9 cellular contexts compared by ENCODE assay signal in the genomic region with DNA sequence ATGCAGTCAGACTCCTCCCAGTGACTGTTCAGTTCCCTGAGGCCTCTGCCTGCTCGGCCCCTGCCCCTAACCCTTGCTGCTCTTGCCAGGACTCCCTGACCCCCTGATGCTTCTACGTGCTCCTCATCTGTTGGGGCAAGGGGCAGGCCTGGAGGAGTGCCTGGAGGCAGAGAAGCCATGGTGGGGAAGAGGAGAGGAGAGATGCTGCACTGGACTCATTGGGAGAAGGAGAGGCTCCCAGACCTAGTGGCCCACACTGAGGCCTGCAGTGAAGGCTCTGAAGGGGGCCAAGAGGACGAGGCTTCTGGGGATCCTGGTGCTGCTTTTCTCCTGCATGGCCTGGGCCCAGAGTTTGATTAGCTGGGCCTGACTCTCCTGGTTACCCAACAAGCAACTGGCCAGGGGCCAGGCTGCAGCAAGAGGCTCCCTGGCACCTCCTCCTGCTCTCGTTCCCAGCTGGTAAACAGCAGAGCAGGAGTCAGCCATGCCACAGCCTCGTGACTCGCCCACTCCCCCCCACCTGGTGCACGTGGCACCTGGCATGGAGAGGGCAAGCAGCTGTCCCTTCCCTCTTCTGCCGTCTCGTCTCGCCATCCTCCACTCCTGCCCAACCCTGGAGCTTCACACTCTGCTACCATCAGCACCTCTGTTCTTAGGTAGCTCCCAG. TPM values are rescaled to one million over a fixed set of nuclear protein-coding genes. Genes with fewer than 3 reads are reported as not detected.
DNase-seq lines count a peak whose midpoint lies in the region; ATAC-seq, FAIRE-seq and TF ChIP-seq lines count a peak whose summit lies in the region.
"Had no signal": no experiment of that assay in that cellular context is flagged by ENCODE, and none has a peak within 500 bp of the region (broad histone marks: within the 10 kb centered on the region; RNA-seq: fewer than 3 reads in every experiment).

No MANE protein-coding gene starts in this region.

- H3K27me3 Mint-ChIP-seq in CD4-positive, alpha-beta memory T cell, result no peaks in the 10 kb centered on the region
- peaks cover 19% of the 10 kb centered on the region for H3K27me3 Mint-ChIP-seq in chondrocyte (ENCODE audit: low read depth)

- POLR2A ChIA-PET in CD4-positive, alpha-beta memory T cell (lab: Charles Lee; ENCODE audit: partially characterized antibody), result interaction anchor here (1.2 to 12.4 kb wide), 3 partner anchors 15 to 69 kb away, joined by 3 to 233 read pairs (median 18); a partner anchor contains a TSS

- H3K36me3 ChIP-seq in CD4-positive, alpha-beta memory T cell (ENCODE audit: insufficient read depth, low read length), result no peaks in the 10 kb centered on the region

- no peak for TF ChIP-seq POLR2A in H54 (IDR thresholded peaks at IDR 0.05; ENCODE audit: low read depth, low read length)

- peaks cover 0 to 5% (median 0%) of the 10 kb centered on the region in 8 donors for H3K9me3 Mint-ChIP-seq in CD4-positive, alpha-beta memory T cell
- no peaks in the 10 kb centered on the region for H3K9me3 Mint-ChIP-seq in chondrocyte (ENCODE audit: low read depth)
- H3K9me3 Mint-ChIP-seq in activated naive CD4-positive, alpha-beta T cell treated with anti-CD3 and anti-CD28 coated beads, Interleukin-2, amount 50 U/mL, for 72 hours, result no peaks in the 10 kb centered on the region

- H3K36me3 Mint-ChIP-seq in CD4-positive, alpha-beta memory T cell, result peaks cover 0 to 2% of the 10 kb centered on the region in 2 donors
- no peaks in the 10 kb centered on the region for H3K36me3 Mint-ChIP-seq in chondrocyte (ENCODE audit: low read depth)
- H3K36me3 Mint-ChIP-seq in activated naive CD4-positive, alpha-beta T cell treated with anti-CD3 and anti-CD28 coated beads, Interleukin-2, amount 50 U/mL, for 72 hours, result peaks cover 2% of the 10 kb centered on the region in 2 donors

- H3K4me3 ChIP-seq in CD4-positive, alpha-beta memory T cell (ENCODE audit: low read length in 2 of 2), result no peak overlapping the region

- H3K4me1 ChIP-seq in CD4-positive, alpha-beta memory T cell (ENCODE audit: insufficient read depth, low read length), result peaks cover 100% of the 10 kb centered on the region

- H3K27ac Mint-ChIP-seq in CD4-positive, alpha-beta memory T cell, result peak overlapping the region; percentile 88 to 95 (median 93)
- peak overlapping the region; percentile 45 for H3K27ac Mint-ChIP-seq in chondrocyte (ENCODE audit: unreplicated experiment)
- H3K27ac Mint-ChIP-seq in activated naive CD4-positive, alpha-beta T cell treated with anti-CD3 and anti-CD28 coated beads, Interleukin-2, amount 50 U/mL, for 72 hours, result peak overlapping the region in 1 of 2 donors; percentile 54

- H3K4me3 Mint-ChIP-seq in CD4-positive, alpha-beta memory T cell, result peak overlapping the region; percentile 74 to 87 (median 81)
- H3K4me3 Mint-ChIP-seq in chondrocyte (ENCODE audit: unreplicated experiment), result no peak overlapping the region

- H3K9me3 ChIP-seq in CD4-positive, alpha-beta memory T cell (ENCODE audit: control insufficient read depth in 1 of 2, low read length in 2 of 2), result no peaks in the 10 kb centered on the region

- no peak for ATAC-seq in HG03521 (IDR thresholded peaks at IDR 0.05; ENCODE audit: unreplicated experiment)
- ATAC-seq in HG02852 (IDR thresholded peaks at IDR 0.05; ENCODE audit: unreplicated experiment), result no peak
- no peak for ATAC-seq in activated naive CD4-positive, alpha-beta T cell treated with anti-CD3 and anti-CD28 coated beads, Interleukin-2, amount 50 U/mL, for 72 hours

- no peaks in the 10 kb centered on the region for H3K27me3 ChIP-seq in CD4-positive, alpha-beta memory T cell (ENCODE audit: insufficient read depth, low read length)

- peak overlapping the region; percentile 34 for H3K27ac ChIP-seq in CD4-positive, alpha-beta memory T cell (ENCODE audit: low read depth, low read length)

- intact Hi-C loops in CD4-positive, alpha-beta memory T cell (cut with micrococcal nuclease), result no loop called here

- no peak for TF ChIP-seq CTCF in chondrocyte (IDR thresholded peaks at IDR 0.05)

- no peak for DNase-seq in CD4-positive, alpha-beta memory T cell
- peak; percentile 33 for DNase-seq in NCI-H1694 (lab: John Stamatoyannopoulos, UW)
- no peak for DNase-seq in chondrocyte (ENCODE audit: low spot score)
- peak; percentile 88 for DNase-seq in myocyte (ENCODE audit: low read depth)
- DNase-seq in H54 (ENCODE audit: insufficient read length, low spot score), result no peak
- DNase-seq in activated naive CD4-positive, alpha-beta T cell treated with anti-CD3 and anti-CD28 coated beads, Interleukin-2, amount 50 U/mL, for 72 hours (ENCODE audit: low spot score in 2 of 2), result no peak

- no peak for FAIRE-seq in H54 (lab: Jason Lieb, UNC)

- H3K4me1 Mint-ChIP-seq in CD4-positive, alpha-beta memory T cell, result peaks cover 67 to 100% (median 85%) of the 10 kb centered on the region in 4 donors
- H3K4me1 Mint-ChIP-seq in chondrocyte (ENCODE audit: low read depth), result peaks cover 10% of the 10 kb centered on the region

- CTCF ChIA-PET in CD4-positive, alpha-beta memory T cell (lab: Charles Lee; ENCODE audit: partially characterized antibody), result interaction anchor here (0.6 to 5.7 kb wide), 6 partner anchors 16 to 237 kb away, joined by 3 to 69 read pairs (median 4); a partner anchor contains a TSS

RNA-seq across cellular contexts. Expression of a gene that starts 0.8 kb away (rescaled TPM):
- 10 to 100 TPM in 1 of 2 experiments, 1 to 10 TPM in 1; 10.0 to 11.2 TPM for total RNA-seq in CD4-positive, alpha-beta memory T cell
- 10 to 100 TPM; 14.8 to 43.1 TPM for polyA plus RNA-seq in CD4-positive, alpha-beta memory T cell
- total RNA-seq in chondrocyte (not detected in 3 replicates), myocyte (0.72 and 1.4 TPM in 2 replicates)
- 0.10 TPM for polyA plus RNA-seq in myocyte (2012)
- total RNA-seq in activated naive CD4-positive, alpha-beta T cell treated with anti-CD3 and anti-CD28 coated beads, Interleukin-2, amount 50 U/mL, for 72 hours, result 10 to 100 TPM in 1 of 2 donors, 1 to 10 TPM in 1; 1.4 to 11.3 TPM

RNA-seq across cellular contexts. Expression of a gene that starts 7.2 kb away (rescaled TPM):
- 1 to 10 TPM; 1.0 to 1.7 TPM for total RNA-seq in CD4-positive, alpha-beta memory T cell
- polyA plus RNA-seq in CD4-positive, alpha-beta memory T cell, result 1 to 10 TPM; 1.3 to 3.4 TPM
- total RNA-seq in chondrocyte (not detected in 3 replicates), myocyte (not detected in 2 replicates)
- polyA plus RNA-seq in myocyte (2012), result 0.19 TPM
- total RNA-seq in activated naive CD4-positive, alpha-beta T cell treated with anti-CD3 and anti-CD28 coated beads, Interleukin-2, amount 50 U/mL, for 72 hours, result 1 to 10 TPM; 1.6 to 2.3 TPM

RNA-seq across cellular contexts. Expression of a gene that starts 21.1 kb away (rescaled TPM):
- not detected for total RNA-seq in CD4-positive, alpha-beta memory T cell
- polyA plus RNA-seq in CD4-positive, alpha-beta memory T cell, result under 1 TPM in 1 of 2 donors, not detected in 1; 0.40 TPM
- total RNA-seq in chondrocyte (not detected in 3 replicates), myocyte (not detected in 2 replicates)
- polyA plus RNA-seq in myocyte (2012), result 0.25 TPM
- total RNA-seq in activated naive CD4-positive, alpha-beta T cell treated with anti-CD3 and anti-CD28 coated beads, Interleukin-2, amount 50 U/mL, for 72 hours, result not detected
- total RNA-seq: T-helper 2 cell treated with Interferon-gamma antibody and Interleukin-4, amounts not matched to agents 100 ng/mL and 5 ng/mL, for 36 hours had no signal

RNA-seq across cellular contexts. Expression of a gene that starts 27.2 kb away (rescaled TPM):
- under 1 TPM; 0.36 to 0.52 TPM for total RNA-seq in CD4-positive, alpha-beta memory T cell
- polyA plus RNA-seq in CD4-positive, alpha-beta memory T cell, result under 1 TPM in 1 of 2 donors, not detected in 1; 0.20 TPM
- total RNA-seq in chondrocyte (not detected in 3 replicates), myocyte (not detected in 2 replicates)
- 0.03 TPM for polyA plus RNA-seq in myocyte (2012)
- total RNA-seq in activated naive CD4-positive, alpha-beta T cell treated with anti-CD3 and anti-CD28 coated beads, Interleukin-2, amount 50 U/mL, for 72 hours, result under 1 TPM in 1 of 2 donors, not detected in 1; 0.72 TPM
- total RNA-seq: T-helper 2 cell treated with Interferon-gamma antibody and Interleukin-4, amounts not matched to agents 100 ng/mL and 5 ng/mL, for 36 hours had no signal

RNA-seq across cellular contexts. Expression of a gene that starts 42.2 kb away (rescaled TPM):
- total RNA-seq in CD4-positive, alpha-beta memory T cell, result 10 to 100 TPM; 29.1 to 29.3 TPM
- 10 to 100 TPM; 16.6 to 18.8 TPM for polyA plus RNA-seq in CD4-positive, alpha-beta memory T cell
- total RNA-seq in chondrocyte (4.7 to 6.8 TPM (median 6.4 TPM) in 3 replicates), myocyte (5.1 and 10.1 TPM in 2 replicates)
- 4.3 TPM for polyA plus RNA-seq in myocyte (2012)
- total RNA-seq in activated naive CD4-positive, alpha-beta T cell treated with anti-CD3 and anti-CD28 coated beads, Interleukin-2, amount 50 U/mL, for 72 hours, result 10 to 100 TPM; 25.1 to 30.7 TPM

Comparison
In these comparisons a context has a peak if more than half of its experiments do, and no peak if none do; other contexts are left out.
1. DNase-seq: peak in NCI-H1694 (single experiment) and myocyte (single experiment); none in CD4-positive, alpha-beta memory T cell (0 of 5), chondrocyte (single experiment), H54 (single experiment) and activated naive CD4-positive, alpha-beta T cell treated with anti-CD3 and anti-CD28 coated beads, Interleukin-2, amount 50 U/mL, for 72 hours (0 of 2).